ENCODE assay signal across 29 cellular contexts in the genomic region with DNA sequence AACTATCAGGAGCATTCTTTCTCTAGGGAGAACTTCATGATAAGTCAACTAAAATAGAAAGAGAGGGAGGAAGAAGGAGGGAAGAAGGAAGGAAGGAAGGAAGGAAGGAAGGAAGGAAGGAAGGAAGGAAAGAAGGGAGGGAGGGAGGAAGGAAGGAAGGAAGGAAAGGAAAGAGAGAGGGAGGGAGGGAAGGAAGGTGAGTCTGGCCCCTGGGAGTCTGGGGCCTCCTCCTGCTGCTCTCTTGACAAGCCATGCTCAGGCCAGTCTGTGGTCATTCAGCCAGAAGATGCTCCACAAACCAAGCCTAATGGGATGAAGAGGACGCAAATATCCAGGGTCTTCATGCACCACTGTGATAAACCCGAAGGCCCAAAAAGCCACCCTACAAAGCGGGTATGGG.
"Had no signal": no experiment of that assay in that cellular context is flagged by ENCODE, and none has a peak within 500 bp of the region (broad histone marks: within the 10 kb centered on the region; RNA-seq: fewer than 3 reads in every experiment).

No MANE protein-coding gene starts in this region.

- H3K36me3 ChIP-seq: adrenal gland, ascending aorta, brain microvascular endothelial cell, breast epithelium, cardiac muscle cell had no signal

- H3K9me3 ChIP-seq: adrenal gland, ascending aorta, body of pancreas, breast epithelium had no signal

- H3K4me3 ChIP-seq: adrenal gland, ascending aorta, body of pancreas, breast epithelium, cardiac muscle cell had no signal

- H3K4me1 ChIP-seq: adrenal gland, ascending aorta, body of pancreas, breast epithelium had no signal

- H3K27me3 ChIP-seq: adrenal gland, ascending aorta, body of pancreas, brain microvascular endothelial cell, breast epithelium, cardiac muscle cell had no signal

- DNase-seq: activated effector memory CD4-positive, alpha-beta T cell treated with anti-CD3 and anti-CD28 coated beads, Interleukin-2, amount 50 U/mL, for 16 hours; activated effector memory CD4-positive, alpha-beta T cell treated with Interleukin-2 at 50 U/mL for 16 hours; activated gamma-delta T cell; activated gamma-delta T cell treated with Interleukin-2 at 50 U/mL for 16 hours; activated naive CD4-positive, alpha-beta T cell; activated naive CD4-positive, alpha-beta T cell treated with anti-CD3 and anti-CD28 coated beads for 36 hours; activated naive CD4-positive, alpha-beta T cell treated with anti-CD3 and anti-CD28 coated beads, Interleukin-2, amount 10 ng/mL, durations not matched to agents 7 days and 5 days; activated naive CD4-positive, alpha-beta T cell treated with anti-CD3 and anti-CD28 coated beads, Interleukin-2, amount 50 U/mL, for 16 hours; activated naive CD4-positive, alpha-beta T cell treated with Interleukin-2 at 50 U/mL for 16 hours; activated naive CD8-positive, alpha-beta T cell treated with anti-CD3 and anti-CD28 coated beads for 36 hours; activated naive CD8-positive, alpha-beta T cell treated with anti-CD3 and anti-CD28 coated beads, Interleukin-2, amount 10 ng/mL, durations not matched to agents 7 days and 5 days; activated naive CD8-positive, alpha-beta T cell treated with anti-CD3 and anti-CD28 coated beads, Interleukin-2, amount 50 U/mL, for 24 hours; activated T-cell treated with anti-CD3 and anti-CD28 coated beads, Interleukin-2, amount 50 U/mL, for 24 hours; activated T-cell treated with anti-CD3 and anti-CD28 coated beads, Interleukin-2, amount 50 U/mL, for 4 hours; activated T-cell treated with anti-CD3 and anti-CD28 coated beads, Interleukin-2, amount 50 U/mL, for 48 hours; activated T-cell treated with anti-CD3 and anti-CD28 coated beads, Interleukin-2, amount 50 U/mL, for 72 hours; adrenal gland; amniotic stem cell; amygdala; anterior cingulate cortex; aorta; body of pancreas; brain microvascular endothelial cell; caudate nucleus; central memory CD4-positive, alpha-beta T cell; cerebellar nuclear complex had no signal

- H3K27ac ChIP-seq: adrenal gland, ascending aorta, body of pancreas, brain microvascular endothelial cell, breast epithelium, cardiac muscle cell had no signal
